In genomic region chr4:106222548-106222947, GRCh38 we compare ENCODE assay signal across 16 cellular contexts.
"Had no signal": no experiment of that assay in that cellular context is flagged by ENCODE, and none has a peak within 500 bp of the region (broad histone marks: within the 10 kb centered on the region; RNA-seq: fewer than 3 reads in every experiment).

No MANE protein-coding gene starts in this region.

- H3K27me3 ChIP-seq: hepatocyte, neutrophil, sigmoid colon had no signal

- H3K4me3 ChIP-seq: coronary artery, hepatocyte, mucosa of descending colon, psoas muscle, sigmoid colon had no signal

- H3K4me1 ChIP-seq: psoas muscle, sigmoid colon had no signal

- H3K4me3 Mint-ChIP-seq: naive thymus-derived CD8-positive, alpha-beta T cell had no signal

- H3K36me3 ChIP-seq: neutrophil had no signal

- ATAC-seq: left lobe of liver; mucosa of descending colon; naive thymus-derived CD8-positive, alpha-beta T cell; psoas muscle had no signal

- H2AFZ ChIP-seq: hepatocyte had no signal

- H3K27ac ChIP-seq: coronary artery, hepatocyte, neutrophil, psoas muscle, sigmoid colon had no signal

- DNase-seq: effector CD4-positive, alpha-beta T cell; foreskin melanocyte; head of caudate nucleus; islet precursor cell; mammary epithelial cell; mucosa of descending colon; naive thymus-derived CD8-positive, alpha-beta T cell; psoas muscle; sigmoid colon; small intestine; stimulated activated CD4-positive, alpha-beta T cell treated with anti-CD3 and anti-CD28 coated beads, Interleukin-12 subunit alpha, Interleukin-12 subunit beta, amount 100 ng/mL, for 4 hours; stimulated activated naive CD4-positive, alpha-beta T cell treated with Interleukin-2 at 50 U/mL for 16 hours had no signal

- H3K4me2 ChIP-seq: hepatocyte had no signal

- H3K27me3 Mint-ChIP-seq: naive thymus-derived CD8-positive, alpha-beta T cell had no signal

- H3K79me2 ChIP-seq: hepatocyte had no signal

- H3K9me3 ChIP-seq: mucosa of descending colon, neutrophil, psoas muscle, sigmoid colon had no signal

- H3K27ac Mint-ChIP-seq: naive thymus-derived CD8-positive, alpha-beta T cell had no signal
